In genomic region chrX:74015379-74016019, GRCh38 we compare ENCODE assay signal across 9 cellular contexts.
DNase-seq lines count a peak whose midpoint lies in the region; ATAC-seq and TF ChIP-seq lines count a peak whose summit lies in the region.
"Had no signal": no experiment of that assay in that cellular context is flagged by ENCODE, and none has a peak within 500 bp of the region (broad histone marks: within the 10 kb centered on the region; RNA-seq: fewer than 3 reads in every experiment).

No MANE protein-coding gene starts in this region.

- no peak overlapping the region for H3K4me3 ChIP-seq in GM12875 (ENCODE audit: low read depth, low read length)
- H3K4me3 ChIP-seq: skin epidermis had no signal

- peak; percentile 72 for TF ChIP-seq CTCF in GM12875 (IDR thresholded peaks at IDR 0.05; ENCODE audit: borderline replicate concordance, insufficient read depth, low read depth, low read length)

- peak; percentile 5 for DNase-seq in NCI-H128 (lab: John Stamatoyannopoulos, UW; ENCODE audit: unreplicated experiment)
- DNase-seq in T1000 (lab: John Stamatoyannopoulos, UW), result peak; percentile 24
- peak; percentile 88 for DNase-seq in astrocyte of the hippocampus (ENCODE audit: low read depth, low spot score)
- DNase-seq in iPS DF 4.7 (ENCODE audit: extremely low read depth, low spot score), result peak; percentile 19
- DNase-seq in stimulated activated CD4-positive, alpha-beta T cell treated with anti-CD3 and anti-CD28 coated beads, Interleukin-15, amount 100 ng/mL, for 24 hours, result peak; percentile 50
- DNase-seq in cortex of kidney (lab: John Stamatoyannopoulos, UW), result no peak

- ATAC-seq in HG02642 (IDR thresholded peaks at IDR 0.05; ENCODE audit: poor library complexity, unreplicated experiment), result peak; percentile 88
